9 cellular contexts compared by ENCODE assay signal in the genomic region with DNA sequence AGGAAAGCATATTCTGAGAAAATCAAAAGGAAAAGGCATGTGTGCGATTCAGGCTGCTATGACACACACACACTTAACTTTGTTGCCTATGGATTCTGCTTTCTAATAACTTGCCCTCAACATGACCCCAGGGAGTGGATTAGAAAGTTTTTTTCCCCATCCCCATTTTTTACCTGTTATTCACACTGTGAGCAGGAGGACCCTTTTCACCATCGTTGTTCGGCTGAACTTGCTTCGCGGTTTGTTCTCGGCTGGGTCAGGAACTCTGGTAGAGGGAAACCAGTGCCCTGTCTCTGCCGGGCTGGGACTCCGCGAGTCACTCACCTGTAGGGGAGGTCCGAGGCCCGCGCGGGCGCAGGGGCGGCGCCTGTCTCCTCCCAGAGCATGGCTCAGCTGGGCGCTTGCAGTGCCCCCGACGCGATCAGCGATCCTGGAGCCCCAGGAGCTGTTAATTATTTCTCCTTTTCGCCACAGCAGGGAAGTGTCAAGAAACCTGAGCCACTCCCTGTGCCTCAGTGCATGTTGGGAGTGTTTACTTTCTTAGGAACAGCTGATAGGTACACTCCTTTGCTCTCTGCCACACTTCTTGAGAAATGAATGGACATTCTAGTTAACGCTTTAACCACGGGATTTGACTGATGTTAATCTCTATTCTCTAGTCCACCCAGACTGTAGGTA. TPM values are rescaled to one million over a fixed set of nuclear protein-coding genes. Genes with fewer than 3 reads are reported as not detected.
DNase-seq lines count a peak whose midpoint lies in the region; ATAC-seq, FAIRE-seq and TF ChIP-seq lines count a peak whose summit lies in the region.
"Had no signal": no experiment of that assay in that cellular context is flagged by ENCODE, and none has a peak within 500 bp of the region (broad histone marks: within the 10 kb centered on the region; RNA-seq: fewer than 3 reads in every experiment).

A gene with protein sequence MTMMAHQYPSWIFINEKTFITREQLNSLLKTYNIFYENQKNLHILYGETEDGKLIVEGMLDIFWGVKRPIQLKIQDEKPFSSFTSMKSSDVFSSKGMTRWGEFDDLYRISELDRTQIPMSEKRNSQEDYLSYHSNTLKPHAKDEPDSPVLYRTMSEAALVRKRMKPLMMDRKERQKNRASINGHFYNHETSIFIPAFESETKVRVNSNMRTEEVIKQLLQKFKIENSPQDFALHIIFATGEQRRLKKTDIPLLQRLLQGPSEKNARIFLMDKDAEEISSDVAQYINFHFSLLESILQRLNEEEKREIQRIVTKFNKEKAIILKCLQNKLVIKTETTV (minus strand): TSS at position 322 of the 678 bp plus-strand sequence. CDS start 8,641 bp downstream, outside the sequence.

- H3K4me1 ChIP-seq in endodermal cell (ENCODE audit: control insufficient read depth, insufficient read depth, low read length) (peaks cover 7% of the 10 kb centered on the region), neuronal stem cell (ENCODE audit: control insufficient read depth in 2 of 2, insufficient read depth in 1 of 2, low read depth in 1 of 2, low read length in 2 of 2) (peaks cover 0 to 6% of the 10 kb centered on the region in 2 donors)

- no peak within 1 kb of the TSS for H4K8ac ChIP-seq in neuronal stem cell (ENCODE audit: low read depth, low read length)

- H2AFZ ChIP-seq in neuronal stem cell (ENCODE audit: low read length), result peak within 1 kb of the TSS; percentile 58

- H3K27ac ChIP-seq in endodermal cell (ENCODE audit: low read depth, low read length), result no peak within 1 kb of the TSS
- H3K27ac ChIP-seq in neuronal stem cell (replicated peaks; ENCODE audit: low read length), result no peak within 1 kb of the TSS

- H3K9me3 Mint-ChIP-seq in endodermal cell, result no peaks in the 10 kb centered on the region
- no peaks in the 10 kb centered on the region for H3K9me3 Mint-ChIP-seq in activated T-helper 2 cell treated with anti-CD3 and anti-CD28 coated beads, Interferon-gamma antibody, Interleukin-2, Interleukin-4, amounts not matched to agents 10 μg/mL and 5 μg/mL and 100 μg/mL, durations not matched to agents 14 hours and 24 hours and 36 hours

- H3K18ac ChIP-seq in neuronal stem cell (ENCODE audit: low read length), result no peak within 1 kb of the TSS

- H3K27me3 ChIP-seq in GM06990 (replicated peaks; ENCODE audit: control insufficient read depth, insufficient read depth, low read length) (no peaks in the 10 kb centered on the region), endodermal cell (ENCODE audit: control insufficient read depth, insufficient read depth, low read length, poor library complexity, severe bottlenecking) (peaks cover 15% of the 10 kb centered on the region), neuronal stem cell (ENCODE audit: control insufficient read depth in 3 of 3, insufficient read depth in 3 of 3, low read depth in 1 of 3, low read length in 3 of 3) (peaks cover 0 to 22% (median 0%) of the 10 kb centered on the region in 3 experiments)

- peak; percentile 47 for DNase-seq in GM06990 (ENCODE audit: extremely low read depth, insufficient read length)
- peak; percentile 30 for DNase-seq in RCC 7860 (ENCODE audit: low spot score)
- peak; percentile 95 for DNase-seq in endodermal cell
- DNase-seq in neuronal stem cell (ENCODE audit: low spot score), result peak; percentile 14
- DNase-seq in activated T-helper 2 cell treated with anti-CD3 and anti-CD28 coated beads, Interferon-gamma antibody, Interleukin-2, Interleukin-4, amounts not matched to agents 10 μg/mL and 5 μg/mL and 100 μg/mL, durations not matched to agents 14 hours and 24 hours and 36 hours (ENCODE audit: low spot score), result no peak
- no peak for DNase-seq in AG08395 (ENCODE audit: low spot score)

- no peak within 1 kb of the TSS for H3K14ac ChIP-seq in neuronal stem cell (ENCODE audit: low read length)

- peak within 1 kb of the TSS; percentile 62 for H3K4me3 Mint-ChIP-seq in endodermal cell
- no peak within 1 kb of the TSS for H3K4me3 Mint-ChIP-seq in activated T-helper 2 cell treated with anti-CD3 and anti-CD28 coated beads, Interferon-gamma antibody, Interleukin-2, Interleukin-4, amounts not matched to agents 10 μg/mL and 5 μg/mL and 100 μg/mL, durations not matched to agents 14 hours and 24 hours and 36 hours (ENCODE audit: low read depth)

- no peak within 1 kb of the TSS for H2AK5ac ChIP-seq in neuronal stem cell (ENCODE audit: low read depth, low read length)

- peak within 1 kb of the TSS; percentile 46 for H3K4me3 ChIP-seq in GM06990 (replicated peaks; ENCODE audit: low read depth, low read length)
- H3K4me3 ChIP-seq in endodermal cell (ENCODE audit: low read length), result peak within 1 kb of the TSS; percentile 77
- peak within 1 kb of the TSS in 1 of 2 donors; percentile 10 for H3K4me3 ChIP-seq in neuronal stem cell (ENCODE audit: low read length in 2 of 2)

- H2BK5ac ChIP-seq in neuronal stem cell (ENCODE audit: low read length), result no peak within 1 kb of the TSS

- H3K9ac ChIP-seq in endodermal cell (ENCODE audit: extremely low read depth, low read length, poor library complexity, severe bottlenecking), result peak within 1 kb of the TSS; percentile 26
- no peak within 1 kb of the TSS for H3K9ac ChIP-seq in neuronal stem cell (ENCODE audit: low read depth, low read length, poor library complexity)

- ATAC-seq in GM21367 (IDR thresholded peaks at IDR 0.05; ENCODE audit: unreplicated experiment), result peak; percentile 90
- peak; percentile 75 for ATAC-seq in HG03565 (IDR thresholded peaks at IDR 0.05; ENCODE audit: unreplicated experiment)

- H3K4me1 Mint-ChIP-seq in endodermal cell, result peaks cover 23% of the 10 kb centered on the region
- peaks cover 1% of the 10 kb centered on the region for H3K4me1 Mint-ChIP-seq in activated T-helper 2 cell treated with anti-CD3 and anti-CD28 coated beads, Interferon-gamma antibody, Interleukin-2, Interleukin-4, amounts not matched to agents 10 μg/mL and 5 μg/mL and 100 μg/mL, durations not matched to agents 14 hours and 24 hours and 36 hours (ENCODE audit: low read depth)

- peaks cover 14% of the 10 kb centered on the region for H3K27me3 Mint-ChIP-seq in endodermal cell (ENCODE audit: insufficient read depth)
- peaks cover 11% of the 10 kb centered on the region for H3K27me3 Mint-ChIP-seq in activated T-helper 2 cell treated with anti-CD3 and anti-CD28 coated beads, Interferon-gamma antibody, Interleukin-2, Interleukin-4, amounts not matched to agents 10 μg/mL and 5 μg/mL and 100 μg/mL, durations not matched to agents 14 hours and 24 hours and 36 hours (ENCODE audit: low read depth)

- no peak within 1 kb of the TSS for H2BK12ac ChIP-seq in neuronal stem cell (ENCODE audit: low read length)

- 0 to 5% methylated on average over 10 to 24 of the region's 24 CpGs for WGBS in endodermal cell (ENCODE audit: insufficient coverage in 1 of 2, insufficient read length in 1 of 2), 2 experiments
- WGBS in neuronal stem cell (ENCODE audit: extremely low coverage in 2 of 2, insufficient read length in 2 of 2, insufficient replicate concordance in 1 of 2), 2 donors, result no CpG with 5 or more reads among the region's 24 CpGs

- FAIRE-seq in RCC 7860 (lab: Jason Lieb, UNC), result no peak

- H3K23ac ChIP-seq in neuronal stem cell (ENCODE audit: low read depth, low read length, poor library complexity), result no peak within 1 kb of the TSS

- peak within 1 kb of the TSS; percentile 60 for H3K4me2 ChIP-seq in neuronal stem cell (ENCODE audit: insufficient read depth, low read length, poor library complexity, severe bottlenecking)

- TF ChIP-seq CTCF in GM06990 (IDR thresholded peaks at IDR 0.05; ENCODE audit: insufficient read depth, low read length, poor library complexity, severe bottlenecking) (peak; percentile 15), endodermal cell (conservative IDR thresholded peaks at IDR 0.05) (peak; percentile 27)

- H3K36me3 Mint-ChIP-seq in endodermal cell (ENCODE audit: low read depth), result no peaks in the 10 kb centered on the region
- H3K36me3 Mint-ChIP-seq in activated T-helper 2 cell treated with anti-CD3 and anti-CD28 coated beads, Interferon-gamma antibody, Interleukin-2, Interleukin-4, amounts not matched to agents 10 μg/mL and 5 μg/mL and 100 μg/mL, durations not matched to agents 14 hours and 24 hours and 36 hours (ENCODE audit: low read depth), result no peaks in the 10 kb centered on the region

- intact Hi-C loops in activated T-helper 2 cell treated with anti-CD3 and anti-CD28 coated beads, Interferon-gamma antibody, Interleukin-2, Interleukin-4, amounts not matched to agents 10 μg/mL and 5 μg/mL and 100 μg/mL, durations not matched to agents 14 hours and 24 hours and 36 hours (cut with micrococcal nuclease), result no loop called here

- H4K91ac ChIP-seq in neuronal stem cell (ENCODE audit: low read depth, low read length, poor library complexity), result no peak within 1 kb of the TSS

- no peak within 1 kb of the TSS for H2BK120ac ChIP-seq in neuronal stem cell (ENCODE audit: low read depth, low read length)

- no peaks in the 10 kb centered on the region for H3K36me3 ChIP-seq in GM06990 (ENCODE audit: control insufficient read depth, insufficient read depth, low read length)
- H3K36me3 ChIP-seq in endodermal cell (ENCODE audit: control insufficient read depth, insufficient read depth, low read length), result no peaks in the 10 kb centered on the region
- no peaks in the 10 kb centered on the region for H3K36me3 ChIP-seq in neuronal stem cell (replicated peaks in 1 of 2; ENCODE audit: control insufficient read depth in 2 of 2, insufficient read depth in 2 of 2, low read length in 2 of 2)

- no peak within 1 kb of the TSS for H2BK15ac ChIP-seq in neuronal stem cell (ENCODE audit: low read length)

- no peak within 1 kb of the TSS for H3K4ac ChIP-seq in neuronal stem cell (ENCODE audit: low read length)

- peak within 1 kb of the TSS; percentile 90 for H3K27ac Mint-ChIP-seq in endodermal cell
- no peak within 1 kb of the TSS for H3K27ac Mint-ChIP-seq in activated T-helper 2 cell treated with anti-CD3 and anti-CD28 coated beads, Interferon-gamma antibody, Interleukin-2, Interleukin-4, amounts not matched to agents 10 μg/mL and 5 μg/mL and 100 μg/mL, durations not matched to agents 14 hours and 24 hours and 36 hours

- H3K9me3 ChIP-seq in endodermal cell (ENCODE audit: control insufficient read depth, low read length) (no peaks in the 10 kb centered on the region), neuronal stem cell (replicated peaks in 1 of 2; ENCODE audit: control insufficient read depth in 2 of 2, insufficient read depth in 1 of 2, low read depth in 1 of 2, low read length in 2 of 2) (no peaks in the 10 kb centered on the region)

- no peaks in the 10 kb centered on the region for H3K79me1 ChIP-seq in neuronal stem cell (ENCODE audit: low read depth, low read length)

RNA-seq across cellular contexts. Expression of the gene that starts here (rescaled TPM):
- total RNA-seq in endodermal cell, result 1 to 10 TPM; 1.2 to 3.9 TPM
- 0.89 TPM for polyA plus RNA-seq in endodermal cell (2013, experiment 1 of 2)
- polyA plus RNA-seq in endodermal cell (2013, experiment 2 of 2), result 0.66 TPM
- under 0.01 TPM for polyA plus RNA-seq in neuronal stem cell (2013, experiment 1 of 2)
- polyA plus RNA-seq in neuronal stem cell (2013, experiment 2 of 2), result not detected
- not detected in 2 replicates for total RNA-seq in activated T-helper 2 cell treated with anti-CD3 and anti-CD28 coated beads, Interferon-gamma antibody, Interleukin-2, Interleukin-4, amounts not matched to agents 10 μg/mL and 5 μg/mL and 100 μg/mL, durations not matched to agents 14 hours and 24 hours and 36 hours
- total RNA-seq: T-helper 1 cell treated with Interleukin-12 subunit alpha and Interleukin-12 subunit beta and Interleukin-4 antibody, amounts not matched to agents 30 ng/mL and 1 ng/mL, for 36 hours had no signal

Comparison
In these comparisons a context has a peak if more than half of its experiments do, and no peak if none do; other contexts are left out.
1. DNase-seq: peak in GM06990 (single experiment), RCC 7860 (single experiment), endodermal cell (single experiment) and neuronal stem cell (single experiment); none in activated T-helper 2 cell treated with anti-CD3 and anti-CD28 coated beads, Interferon-gamma antibody, Interleukin-2, Interleukin-4, amounts not matched to agents 10 μg/mL and 5 μg/mL and 100 μg/mL, durations not matched to agents 14 hours and 24 hours and 36 hours (single experiment) and AG08395 (single experiment).